9 cellular contexts compared by ENCODE assay signal in genomic region chr21:42107881-42108553, GRCh38. TPM values are rescaled to one million over a fixed set of nuclear protein-coding genes. Genes with fewer than 3 reads are reported as not detected.
DNase-seq lines count a peak whose midpoint lies in the region; ATAC-seq and TF ChIP-seq lines count a peak whose summit lies in the region.
"Had no signal": no experiment of that assay in that cellular context is flagged by ENCODE, and none has a peak within 500 bp of the region (broad histone marks: within the 10 kb centered on the region; RNA-seq: fewer than 3 reads in every experiment).

No MANE protein-coding gene starts in this region.

- H3K36me3 Mint-ChIP-seq in activated CD4-positive, alpha-beta T cell treated with anti-CD3 and anti-CD28 coated beads, Interleukin-2, amount 10 ng/mL, durations not matched to agents 24 days and 14 days (ENCODE audit: low read depth): no peaks in the 10 kb centered on the region

- peaks cover 5% of the 10 kb centered on the region for H3K4me1 Mint-ChIP-seq in activated CD4-positive, alpha-beta T cell treated with anti-CD3 and anti-CD28 coated beads, Interleukin-2, amount 10 ng/mL, durations not matched to agents 24 days and 14 days

- H3K27ac Mint-ChIP-seq in activated CD4-positive, alpha-beta T cell treated with anti-CD3 and anti-CD28 coated beads, Interleukin-2, amount 10 ng/mL, durations not matched to agents 24 days and 14 days: no peak overlapping the region

- no peaks in the 10 kb centered on the region for H3K9me3 Mint-ChIP-seq in activated CD4-positive, alpha-beta T cell treated with anti-CD3 and anti-CD28 coated beads, Interleukin-2, amount 10 ng/mL, durations not matched to agents 24 days and 14 days

- TF ChIP-seq CTCF in AG10803 (conservative IDR thresholded peaks at IDR 0.05; ENCODE audit: low read length) (peak; percentile 73), coronary artery (IDR thresholded peaks at IDR 0.05) (peak; percentile 81), mucosa of descending colon (IDR thresholded peaks at IDR 0.05) (peak; percentile 89)

- peak overlapping the region; percentile 46 for H3K4me3 Mint-ChIP-seq in activated CD4-positive, alpha-beta T cell treated with anti-CD3 and anti-CD28 coated beads, Interleukin-2, amount 10 ng/mL, durations not matched to agents 24 days and 14 days

- H3K27ac ChIP-seq in coronary artery: no peak overlapping the region

- peaks cover 21% of the 10 kb centered on the region for H3K4me1 ChIP-seq in mucosa of descending colon (ENCODE audit: low read depth)

- intact Hi-C loops in activated CD4-positive, alpha-beta T cell treated with anti-CD3 and anti-CD28 coated beads, Interleukin-2, amount 10 ng/mL, durations not matched to agents 24 days and 14 days (cut with micrococcal nuclease): loop anchor here (2.0 to 5.0 kb wide), 3 partner anchors 96 to 291 kb away; partner anchors contain the start of genes PRDM15 and ZBTB21
- intact Hi-C loops in mucosa of descending colon (cut with DNase I, micrococcal nuclease): loop anchor here in 1 of 2 donors (10.0 kb wide), 1 partner anchor 93 kb away; the partner anchor contains the start of gene ZBTB21

- DNase-seq in AG10803 (ENCODE audit: low read depth): peak; percentile 43
- DNase-seq in NCI-H2196 treated with DMSO at 0.1 percent for 48 hours (lab: John Stamatoyannopoulos, UW; ENCODE audit: unreplicated experiment): peak; percentile 65
- DNase-seq in activated CD4-positive, alpha-beta T cell treated with anti-CD3 and anti-CD28 coated beads, Interleukin-2, amount 10 ng/mL, durations not matched to agents 24 days and 14 days: peak; percentile 91
- DNase-seq in coronary artery (ENCODE audit: low spot score): no peak
- peak; percentile 71 to 88 (median 80) for DNase-seq in mucosa of descending colon
- peak; percentile 31 to 47 for DNase-seq in stimulated activated CD8-positive, alpha-beta memory T cell treated with anti-CD3 and anti-CD28 coated beads, Interleukin-7, amount 100 ng/mL, for 48 hours (ENCODE audit: extremely low read depth in 1 of 2, low read depth in 1 of 2)

- no peaks in the 10 kb centered on the region for H3K36me3 ChIP-seq in mucosa of descending colon (ENCODE audit: low read depth)

- H3K27me3 Mint-ChIP-seq in activated CD4-positive, alpha-beta T cell treated with anti-CD3 and anti-CD28 coated beads, Interleukin-2, amount 10 ng/mL, durations not matched to agents 24 days and 14 days: peaks cover 9% of the 10 kb centered on the region

- H3K9me3 ChIP-seq in mucosa of descending colon: no peaks in the 10 kb centered on the region

- H3K4me3 ChIP-seq in AG10803 (ENCODE audit: low read length) (no peak overlapping the region), coronary artery (no peak overlapping the region), mucosa of descending colon (no peak overlapping the region)

- ATAC-seq in GM18907 (IDR thresholded peaks at IDR 0.05; ENCODE audit: unreplicated experiment) (peak; percentile 88), HG03103 (IDR thresholded peaks at IDR 0.05; ENCODE audit: low read depth, unreplicated experiment) (peak; percentile 89), mucosa of descending colon (peak; percentile 90)

RNA-seq across cellular contexts. Expression of gene UMODL1, which starts 36.9 kb away (rescaled TPM):
- not detected in 2 replicates for total RNA-seq in activated CD4-positive, alpha-beta T cell treated with anti-CD3 and anti-CD28 coated beads, Interleukin-2, amount 10 ng/mL, durations not matched to agents 24 days and 14 days
- under 1 TPM; 0.14 to 0.90 (median 0.16) TPM for total RNA-seq in mucosa of descending colon
- total RNA-seq: urinary bladder had no signal
